ENCODE assay signal across 9 cellular contexts in the genomic region with DNA sequence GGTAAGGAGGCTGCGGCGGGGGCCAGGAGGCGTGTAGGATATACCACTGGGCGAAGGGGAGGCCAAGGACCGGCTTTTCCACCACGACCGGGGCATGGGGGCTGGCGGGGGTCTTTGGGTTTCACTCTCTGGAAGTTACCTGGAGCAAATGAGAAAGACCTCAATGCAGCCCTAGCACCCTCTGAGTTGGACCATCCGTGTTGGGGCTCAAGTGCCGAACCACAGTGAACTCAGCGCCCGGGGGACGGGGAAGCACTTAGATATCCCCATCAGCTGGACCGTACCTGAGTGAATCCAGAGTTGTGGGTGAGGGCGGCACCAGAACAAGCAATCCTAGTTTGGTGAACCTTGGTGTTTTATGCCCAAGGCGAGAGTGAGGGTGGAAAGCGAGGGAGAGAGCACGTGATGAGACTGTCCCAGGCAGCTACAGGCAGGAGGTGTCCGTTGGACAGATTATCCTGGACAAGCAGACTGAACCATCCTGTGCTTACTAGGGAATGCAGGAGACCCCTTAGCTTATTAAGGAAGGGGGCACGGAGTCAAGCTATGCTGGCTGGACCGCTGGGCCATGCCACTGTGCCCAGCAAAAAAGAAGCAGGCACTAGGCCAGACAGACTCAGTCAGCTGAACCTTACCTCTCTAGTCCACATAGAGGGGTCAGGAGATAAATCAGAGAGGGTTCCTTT. TPM values are rescaled to one million over a fixed set of nuclear protein-coding genes. Genes with fewer than 3 reads are reported as not detected.
DNase-seq lines count a peak whose midpoint lies in the region; ATAC-seq and TF ChIP-seq lines count a peak whose summit lies in the region.
"Had no signal": no experiment of that assay in that cellular context is flagged by ENCODE, and none has a peak within 500 bp of the region (broad histone marks: within the 10 kb centered on the region; RNA-seq: fewer than 3 reads in every experiment).

No MANE protein-coding gene starts in this region.

- peak; percentile 1 for ATAC-seq in PC-3
- ATAC-seq in GM19324 (IDR thresholded peaks at IDR 0.05; ENCODE audit: low FRiP score, unreplicated experiment): no peak

- H3K4me1 ChIP-seq in PC-3 (ENCODE audit: insufficient read depth, low read length) (peaks cover 22% of the 10 kb centered on the region), endodermal cell (ENCODE audit: control insufficient read depth, insufficient read depth, low read length) (peaks cover 2% of the 10 kb centered on the region)

- H3F3A ChIP-seq in PC-3 (ENCODE audit: low read length, unreplicated experiment): no peaks in the 10 kb centered on the region

- TF ChIP-seq CTCF in C4-2B (conservative IDR thresholded peaks at IDR 0.05) (no peak), PC-3 (conservative IDR thresholded peaks at IDR 0.05; ENCODE audit: low read depth, low read length) (no peak), endodermal cell (conservative IDR thresholded peaks at IDR 0.05) (no peak), neural crest cell (conservative IDR thresholded peaks at IDR 0.05) (no peak)

- H3K4me3 ChIP-seq in PC-3 (ENCODE audit: low read length): peak overlapping the region; percentile 89
- H3K4me3 ChIP-seq in endodermal cell (ENCODE audit: low read length): peak overlapping the region; percentile 100

- H3K27me3 Mint-ChIP-seq in endodermal cell (ENCODE audit: insufficient read depth) (no peaks in the 10 kb centered on the region), neural crest cell (ENCODE audit: low read depth) (peaks cover 5% of the 10 kb centered on the region)

- H3K4me3 Mint-ChIP-seq in endodermal cell (peak overlapping the region; percentile 100), neural crest cell (peak overlapping the region; percentile 94)

- peak overlapping the region; percentile 92 for H3K9ac ChIP-seq in PC-3 (ENCODE audit: low read length)
- peak overlapping the region; percentile 91 for H3K9ac ChIP-seq in endodermal cell (ENCODE audit: extremely low read depth, low read length, poor library complexity, severe bottlenecking)

- peak overlapping the region; percentile 91 for H2AFZ ChIP-seq in PC-3 (ENCODE audit: low read length)

- peak overlapping the region; percentile 90 for H3K4me2 ChIP-seq in PC-3 (ENCODE audit: low read length)

- H3K27ac ChIP-seq in C4-2B (peak overlapping the region; percentile 79), PC-3 (ENCODE audit: low read length) (peak overlapping the region; percentile 84), endodermal cell (ENCODE audit: low read depth, low read length) (peak overlapping the region; percentile 97)

- POLR2A ChIA-PET in PC-3 (lab: Charles Lee; ENCODE audit: unreplicated experiment): interaction anchor here (0.5 to 0.6 kb wide), 4 partner anchors 25 to 1868 kb away, joined by 3 to 19 read pairs (median 5); no protein-coding TSS in a partner anchor

- DNase-seq in PC-3: no peak
- DNase-seq in endodermal cell: no peak
- DNase-seq in neural crest cell (ENCODE audit: low read depth, low spot score): no peak
- no peak for DNase-seq in SKM-1 (lab: John Stamatoyannopoulos, UW; ENCODE audit: unreplicated experiment)
- no peak for DNase-seq in EL
- no peak for DNase-seq in GM19240 (ENCODE audit: insufficient read length, low spot score)

- H3K27me3 ChIP-seq in PC-3 (ENCODE audit: low read length) (no peaks in the 10 kb centered on the region), endodermal cell (ENCODE audit: control insufficient read depth, insufficient read depth, low read length, poor library complexity, severe bottlenecking) (no peaks in the 10 kb centered on the region)

- H3K79me2 ChIP-seq in PC-3 (ENCODE audit: low read length): peaks cover 43% of the 10 kb centered on the region

- H3K9me2 ChIP-seq in PC-3 (replicated peaks; ENCODE audit: low read length): no peaks in the 10 kb centered on the region

- H3K4me1 Mint-ChIP-seq in endodermal cell: peaks cover 15% of the 10 kb centered on the region
- peaks cover 32% of the 10 kb centered on the region for H3K4me1 Mint-ChIP-seq in neural crest cell

- H3K9me3 Mint-ChIP-seq in endodermal cell (no peaks in the 10 kb centered on the region), neural crest cell (no peaks in the 10 kb centered on the region)

- H4K20me1 ChIP-seq in PC-3 (ENCODE audit: low read length): peaks cover 13% of the 10 kb centered on the region

- H3K9me3 ChIP-seq in PC-3 (ENCODE audit: low read length) (no peaks in the 10 kb centered on the region), endodermal cell (ENCODE audit: control insufficient read depth, low read length) (no peaks in the 10 kb centered on the region)

- CTCF ChIA-PET in PC-3 (lab: Charles Lee): interaction anchor here (0.5 kb wide), 1 partner anchor 21 kb away, joined by 6 read pairs; no protein-coding TSS in a partner anchor

- WGBS in endodermal cell (ENCODE audit: insufficient coverage in 1 of 2, insufficient read length in 1 of 2), 2 experiments: 12 to 16% methylated on average over 16 to 21 of the region's 21 CpGs

- intact Hi-C loops in PC-3 (cut with micrococcal nuclease): loop anchor here (1.0 kb wide), 1 partner anchor 57 kb away; the partner anchor contains the start of gene DHPS

- H3K27ac Mint-ChIP-seq in endodermal cell (peak overlapping the region; percentile 99), neural crest cell (ENCODE audit: unreplicated experiment) (peak overlapping the region; percentile 99)

- TSS peak; percentile 81 for BruUV-seq in PC-3 (replicated peaks; lab: Mats Ljungman, UMichigan)

- H3K36me3 ChIP-seq in PC-3 (ENCODE audit: low read depth, low read length) (peaks cover 10% of the 10 kb centered on the region), endodermal cell (ENCODE audit: control insufficient read depth, insufficient read depth, low read length) (peaks cover 25% of the 10 kb centered on the region)

- H3K36me3 Mint-ChIP-seq in endodermal cell (ENCODE audit: low read depth) (peaks cover 23% of the 10 kb centered on the region), neural crest cell (ENCODE audit: low read depth) (peaks cover 14% of the 10 kb centered on the region)

RNA-seq across cellular contexts. Expression of gene GET3, which starts 0.5 kb away (rescaled TPM):
- total RNA-seq in PC-3 (2014; rRNA removed): 251 and 264 TPM in 2 replicates
- 100 to 1,000 TPM in 1 of 2 donors, 10 to 100 TPM in 1; 97.8 to 102 TPM for total RNA-seq in endodermal cell
- polyA plus RNA-seq in endodermal cell (2013, experiment 1 of 2): 74.9 TPM
- 77.4 TPM for polyA plus RNA-seq in endodermal cell (2013, experiment 2 of 2)
- 72.5 and 75.9 TPM in 2 replicates for total RNA-seq in neural crest cell

RNA-seq across cellular contexts. Expression of gene TRIR, which starts 3.3 kb away (rescaled TPM):
- total RNA-seq in PC-3 (2014; rRNA removed): 497 and 841 TPM in 2 replicates
- total RNA-seq in endodermal cell: 100 to 1,000 TPM; 103 to 125 TPM
- polyA plus RNA-seq in endodermal cell (2013, experiment 1 of 2): 154 TPM
- polyA plus RNA-seq in endodermal cell (2013, experiment 2 of 2): 154 TPM
- total RNA-seq in neural crest cell: 233 and 246 TPM in 2 replicates

RNA-seq across cellular contexts. Expression of gene BEST2, which starts 13.8 kb away (rescaled TPM):
- 0.07 TPM in 1 of 2 replicates, not detected in the other for total RNA-seq in PC-3 (2014; rRNA removed)
- total RNA-seq in endodermal cell: 1 to 10 TPM in 1 of 2 donors, under 1 TPM in 1; 0.95 to 1.2 TPM
- polyA plus RNA-seq in endodermal cell (2013, experiment 1 of 2): 0.36 TPM
- 0.33 TPM for polyA plus RNA-seq in endodermal cell (2013, experiment 2 of 2)
- total RNA-seq in neural crest cell: not detected in 2 replicates
- total RNA-seq: pulmonary artery endothelial cell had no signal

RNA-seq across cellular contexts. Expression of gene TNPO2, which starts 14.1 kb away (rescaled TPM):
- 50.6 and 73.3 TPM in 2 replicates for total RNA-seq in PC-3 (2014; rRNA removed)
- 100 to 1,000 TPM; 106 to 113 TPM for total RNA-seq in endodermal cell
- polyA plus RNA-seq in endodermal cell (2013, experiment 1 of 2): 88.1 TPM
- 76.2 TPM for polyA plus RNA-seq in endodermal cell (2013, experiment 2 of 2)
- total RNA-seq in neural crest cell: 127 and 138 TPM in 2 replicates

RNA-seq across cellular contexts. Expression of gene HOOK2, which starts 37.5 kb away (rescaled TPM):
- total RNA-seq in PC-3 (2014; rRNA removed): 95.2 and 95.7 TPM in 2 replicates
- 100 to 1,000 TPM in 1 of 2 donors, 10 to 100 TPM in 1; 82.1 to 103 TPM for total RNA-seq in endodermal cell
- 28.9 TPM for polyA plus RNA-seq in endodermal cell (2013, experiment 1 of 2)
- 23.8 TPM for polyA plus RNA-seq in endodermal cell (2013, experiment 2 of 2)
- 27.9 and 28.8 TPM in 2 replicates for total RNA-seq in neural crest cell
